In the genomic region with DNA sequence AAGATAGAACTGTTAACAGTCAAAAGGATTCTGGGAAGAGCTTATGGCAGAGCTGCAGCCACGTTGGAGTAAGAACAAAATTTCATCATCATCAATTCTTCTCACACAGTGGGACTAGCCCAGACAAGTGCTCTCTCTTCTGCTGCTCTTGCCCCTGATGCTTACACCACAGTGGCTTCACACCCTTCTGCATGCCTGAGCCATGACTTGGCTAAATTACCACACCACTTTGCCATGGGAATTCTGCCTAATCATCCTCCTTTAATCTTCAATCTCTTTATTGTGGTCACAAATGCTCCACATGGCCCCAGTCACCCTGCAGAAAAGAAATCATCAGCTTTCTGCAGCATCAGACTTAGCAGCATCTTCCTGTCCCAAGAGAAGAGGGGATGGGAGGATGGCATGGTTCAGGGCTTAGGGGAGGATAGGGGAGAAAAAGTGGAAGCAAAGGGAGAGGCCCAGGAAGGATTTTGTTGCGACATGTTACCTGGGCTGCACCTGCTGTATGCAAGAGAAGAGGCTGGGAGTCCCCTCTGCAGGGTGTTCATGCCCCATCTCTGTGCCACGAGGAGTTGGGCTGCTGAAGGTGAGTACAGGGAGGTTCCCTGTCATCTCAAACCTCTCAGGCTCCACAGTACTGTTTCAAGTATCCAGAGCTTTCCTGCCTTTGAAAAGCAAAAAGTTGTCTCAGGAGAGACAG, we compare ENCODE assay signal across 1 cellular context.
TF ChIP-seq lines count a peak whose summit lies in the region.

No MANE protein-coding gene starts in this region.

TF ChIP-seq in A549, 52 proteins besides CTCF, POLR2A, EP300 and RAD21 (continued from another document):
- TF ChIP-seq, protein P1, sequence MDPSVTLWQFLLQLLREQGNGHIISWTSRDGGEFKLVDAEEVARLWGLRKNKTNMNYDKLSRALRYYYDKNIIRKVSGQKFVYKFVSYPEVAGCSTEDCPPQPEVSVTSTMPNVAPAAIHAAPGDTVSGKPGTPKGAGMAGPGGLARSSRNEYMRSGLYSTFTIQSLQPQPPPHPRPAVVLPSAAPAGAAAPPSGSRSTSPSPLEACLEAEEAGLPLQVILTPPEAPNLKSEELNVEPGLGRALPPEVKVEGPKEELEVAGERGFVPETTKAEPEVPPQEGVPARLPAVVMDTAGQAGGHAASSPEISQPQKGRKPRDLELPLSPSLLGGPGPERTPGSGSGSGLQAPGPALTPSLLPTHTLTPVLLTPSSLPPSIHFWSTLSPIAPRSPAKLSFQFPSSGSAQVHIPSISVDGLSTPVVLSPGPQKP (IDR thresholded peaks at IDR 0.05; ENCODE audit: low read depth, low read length), result no peak
- TF ChIP-seq MAZ (IDR thresholded peaks at IDR 0.05; ENCODE audit: borderline replicate concordance, low read depth, low read length) (no peak), ZC3H11A (IDR thresholded peaks at IDR 0.05) (no peak), KDM5A (IDR thresholded peaks at IDR 0.05) (no peak), FOSB (CRISPR knock-in tag; IDR thresholded peaks at IDR 0.05) (no peak), HOXB13 (CRISPR knock-in tag; IDR thresholded peaks at IDR 0.05; ENCODE audit: low read depth) (no peak), HOXB5 (CRISPR knock-in tag; IDR thresholded peaks at IDR 0.05) (no peak), CBX8 (IDR thresholded peaks at IDR 0.05) (no peak), HEYL (CRISPR knock-in tag; IDR thresholded peaks at IDR 0.05) (no peak), EHF (CRISPR knock-in tag; IDR thresholded peaks at IDR 0.05) (no peak), ZFP36 (IDR thresholded peaks at IDR 0.05; ENCODE audit: borderline replicate concordance, partially characterized antibody) (no peak), ZSCAN20 (CRISPR knock-in tag; IDR thresholded peaks at IDR 0.05) (no peak), SMC3 (IDR thresholded peaks at IDR 0.05) (no peak)
- TF ChIP-seq, protein P2, sequence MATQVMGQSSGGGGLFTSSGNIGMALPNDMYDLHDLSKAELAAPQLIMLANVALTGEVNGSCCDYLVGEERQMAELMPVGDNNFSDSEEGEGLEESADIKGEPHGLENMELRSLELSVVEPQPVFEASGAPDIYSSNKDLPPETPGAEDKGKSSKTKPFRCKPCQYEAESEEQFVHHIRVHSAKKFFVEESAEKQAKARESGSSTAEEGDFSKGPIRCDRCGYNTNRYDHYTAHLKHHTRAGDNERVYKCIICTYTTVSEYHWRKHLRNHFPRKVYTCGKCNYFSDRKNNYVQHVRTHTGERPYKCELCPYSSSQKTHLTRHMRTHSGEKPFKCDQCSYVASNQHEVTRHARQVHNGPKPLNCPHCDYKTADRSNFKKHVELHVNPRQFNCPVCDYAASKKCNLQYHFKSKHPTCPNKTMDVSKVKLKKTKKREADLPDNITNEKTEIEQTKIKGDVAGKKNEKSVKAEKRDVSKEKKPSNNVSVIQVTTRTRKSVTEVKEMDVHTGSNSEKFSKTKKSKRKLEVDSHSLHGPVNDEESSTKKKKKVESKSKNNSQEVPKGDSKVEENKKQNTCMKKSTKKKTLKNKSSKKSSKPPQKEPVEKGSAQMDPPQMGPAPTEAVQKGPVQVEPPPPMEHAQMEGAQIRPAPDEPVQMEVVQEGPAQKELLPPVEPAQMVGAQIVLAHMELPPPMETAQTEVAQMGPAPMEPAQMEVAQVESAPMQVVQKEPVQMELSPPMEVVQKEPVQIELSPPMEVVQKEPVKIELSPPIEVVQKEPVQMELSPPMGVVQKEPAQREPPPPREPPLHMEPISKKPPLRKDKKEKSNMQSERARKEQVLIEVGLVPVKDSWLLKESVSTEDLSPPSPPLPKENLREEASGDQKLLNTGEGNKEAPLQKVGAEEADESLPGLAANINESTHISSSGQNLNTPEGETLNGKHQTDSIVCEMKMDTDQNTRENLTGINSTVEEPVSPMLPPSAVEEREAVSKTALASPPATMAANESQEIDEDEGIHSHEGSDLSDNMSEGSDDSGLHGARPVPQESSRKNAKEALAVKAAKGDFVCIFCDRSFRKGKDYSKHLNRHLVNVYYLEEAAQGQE (IDR thresholded peaks at IDR 0.05), result no peak
- TF ChIP-seq, protein P3, sequence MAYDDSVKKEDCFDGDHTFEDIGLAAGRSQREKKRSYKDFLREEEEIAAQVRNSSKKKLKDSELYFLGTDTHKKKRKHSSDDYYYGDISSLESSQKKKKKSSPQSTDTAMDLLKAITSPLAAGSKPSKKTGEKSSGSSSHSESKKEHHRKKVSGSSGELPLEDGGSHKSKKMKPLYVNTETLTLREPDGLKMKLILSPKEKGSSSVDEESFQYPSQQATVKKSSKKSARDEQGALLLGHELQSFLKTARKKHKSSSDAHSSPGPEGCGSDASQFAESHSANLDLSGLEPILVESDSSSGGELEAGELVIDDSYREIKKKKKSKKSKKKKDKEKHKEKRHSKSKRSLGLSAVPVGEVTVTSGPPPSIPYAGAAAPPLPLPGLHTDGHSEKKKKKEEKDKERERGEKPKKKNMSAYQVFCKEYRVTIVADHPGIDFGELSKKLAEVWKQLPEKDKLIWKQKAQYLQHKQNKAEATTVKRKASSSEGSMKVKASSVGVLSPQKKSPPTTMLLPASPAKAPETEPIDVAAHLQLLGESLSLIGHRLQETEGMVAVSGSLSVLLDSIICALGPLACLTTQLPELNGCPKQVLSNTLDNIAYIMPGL (CRISPR knock-in tag; IDR thresholded peaks at IDR 0.05; ENCODE audit: borderline replicate concordance), result no peak
- TF ChIP-seq, protein P4, sequence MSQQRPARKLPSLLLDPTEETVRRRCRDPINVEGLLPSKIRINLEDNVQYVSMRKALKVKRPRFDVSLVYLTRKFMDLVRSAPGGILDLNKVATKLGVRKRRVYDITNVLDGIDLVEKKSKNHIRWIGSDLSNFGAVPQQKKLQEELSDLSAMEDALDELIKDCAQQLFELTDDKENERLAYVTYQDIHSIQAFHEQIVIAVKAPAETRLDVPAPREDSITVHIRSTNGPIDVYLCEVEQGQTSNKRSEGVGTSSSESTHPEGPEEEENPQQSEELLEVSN (IDR thresholded peaks at IDR 0.05; ENCODE audit: borderline replicate concordance, low read depth), result no peak
TF ChIP-seq in A549: peak in this region for 9.
